In the genomic region with DNA sequence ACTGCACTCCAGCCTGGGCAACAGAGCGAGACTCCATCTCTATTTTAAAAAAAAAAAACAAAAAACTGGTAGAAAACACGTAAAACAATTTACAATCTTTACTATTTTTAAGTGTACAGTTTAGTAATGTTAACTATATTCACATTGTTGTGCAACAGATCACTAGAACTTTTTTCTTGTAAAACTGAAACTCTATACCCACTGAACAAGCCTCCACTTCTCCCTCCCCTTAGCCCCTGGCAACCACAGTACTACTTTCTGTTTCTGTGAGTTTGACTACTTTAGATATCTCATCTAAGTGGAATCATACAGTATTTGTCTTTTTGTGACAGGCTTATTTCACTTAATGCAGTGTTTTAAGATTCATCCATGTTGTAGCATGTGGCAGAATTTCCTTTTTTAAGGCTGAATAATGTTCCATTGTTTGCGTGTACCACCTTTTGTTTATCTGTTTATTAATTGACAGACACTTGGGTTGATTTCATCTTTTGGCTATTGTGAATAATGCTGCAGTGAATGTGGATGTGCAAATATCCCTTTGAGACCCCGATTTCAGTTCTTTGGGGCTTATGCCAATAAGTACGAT, we compare ENCODE assay signal across 9 cellular contexts. TPM values are rescaled to one million over a fixed set of nuclear protein-coding genes. Genes with fewer than 3 reads are reported as not detected.
A peak's percentile ranks its signal among the peaks of the same experiment; 100 is the strongest.
DNase-seq lines count a peak whose midpoint lies in the region; ATAC-seq and TF ChIP-seq lines count a peak whose summit lies in the region.
"Had no signal": no experiment of that assay in that cellular context is flagged by ENCODE, and none has a peak within 500 bp of the region (broad histone marks: within the 10 kb centered on the region; RNA-seq: fewer than 3 reads in every experiment).

No MANE protein-coding gene starts in this region.

- H3K4me3 Mint-ChIP-seq in activated CD8-positive, alpha-beta T cell treated with anti-CD3 and anti-CD28 coated beads, Interleukin-2, amount 10 ng/mL, durations not matched to agents 7 days and 5 days: peak overlapping the region; percentile 52
- no peak overlapping the region for H3K4me3 Mint-ChIP-seq in MCF 10A (ENCODE audit: unreplicated experiment)

- no peaks in the 10 kb centered on the region for H3K9me3 Mint-ChIP-seq in activated CD8-positive, alpha-beta T cell treated with anti-CD3 and anti-CD28 coated beads, Interleukin-2, amount 10 ng/mL, durations not matched to agents 7 days and 5 days (ENCODE audit: insufficient read depth)
- no peaks in the 10 kb centered on the region for H3K9me3 Mint-ChIP-seq in MCF 10A (ENCODE audit: unreplicated experiment)

- no peak overlapping the region for H3K27ac ChIP-seq in smooth muscle cell (ENCODE audit: low read depth)
- H3K27ac ChIP-seq: GM23248 had no signal

- no peak overlapping the region for H3K4me2 ChIP-seq in smooth muscle cell

- no peaks in the 10 kb centered on the region for H3K36me3 ChIP-seq in smooth muscle cell (ENCODE audit: low read depth)

- H3K27ac Mint-ChIP-seq in activated CD8-positive, alpha-beta T cell treated with anti-CD3 and anti-CD28 coated beads, Interleukin-2, amount 10 ng/mL, durations not matched to agents 7 days and 5 days: peak overlapping the region; percentile 86
- H3K27ac Mint-ChIP-seq in MCF 10A (ENCODE audit: low read depth, unreplicated experiment): no peak overlapping the region

- H3K27me3 Mint-ChIP-seq in activated CD8-positive, alpha-beta T cell treated with anti-CD3 and anti-CD28 coated beads, Interleukin-2, amount 10 ng/mL, durations not matched to agents 7 days and 5 days (ENCODE audit: low read depth): no peaks in the 10 kb centered on the region
- H3K27me3 Mint-ChIP-seq in MCF 10A (ENCODE audit: insufficient read depth, unreplicated experiment): no peaks in the 10 kb centered on the region

- no TSS peak for BruUV-seq in MCF 10A (replicated peaks; lab: Mats Ljungman, UMichigan)

- H3K4me3 ChIP-seq in smooth muscle cell: no peak overlapping the region
- H3K4me3 ChIP-seq: GM23248 had no signal

- CTCF ChIA-PET in activated CD8-positive, alpha-beta T cell treated with anti-CD3 and anti-CD28 coated beads, Interleukin-2, amount 10 ng/mL, durations not matched to agents 7 days and 5 days (lab: Charles Lee): no interaction called here
- CTCF ChIA-PET in MCF 10A (lab: Yijun Ruan, JAX): interaction anchor here (0.7 kb wide), 1 partner anchor 41 kb away, joined by 4 read pairs; no protein-coding TSS in a partner anchor

- peak; percentile 33 for DNase-seq in activated naive CD4-positive, alpha-beta T cell treated with Interleukin-2 at 50 U/mL for 16 hours
- DNase-seq in activated naive CD4-positive, alpha-beta T cell (lab: John Stamatoyannopoulos, UW): no peak
- DNase-seq in activated CD8-positive, alpha-beta T cell treated with anti-CD3 and anti-CD28 coated beads, Interleukin-2, amount 10 ng/mL, durations not matched to agents 7 days and 5 days: peak; percentile 55
- no peak for DNase-seq in stimulated activated naive CD8-positive, alpha-beta T cell treated with anti-CD3 and anti-CD28 coated beads, Interleukin-15, Interleukin-2, amounts not matched to agents 100 U/mL and 50 U/mL, for 24 hours
- DNase-seq in MCF 10A (ENCODE audit: unreplicated experiment) (no peak), NCI-H128 (lab: John Stamatoyannopoulos, UW; ENCODE audit: unreplicated experiment) (no peak), smooth muscle cell (lab: John Stamatoyannopoulos, UW; ENCODE audit: unreplicated experiment) (no peak)
- DNase-seq: GM23248 had no signal

- peaks cover 28% of the 10 kb centered on the region for H3K4me1 Mint-ChIP-seq in activated CD8-positive, alpha-beta T cell treated with anti-CD3 and anti-CD28 coated beads, Interleukin-2, amount 10 ng/mL, durations not matched to agents 7 days and 5 days (ENCODE audit: low read depth)
- peaks cover 6% of the 10 kb centered on the region for H3K4me1 Mint-ChIP-seq in MCF 10A (ENCODE audit: insufficient read depth, unreplicated experiment)

- intact Hi-C loops in MCF 10A (cut with micrococcal nuclease): no loop called here

- peaks cover 3% of the 10 kb centered on the region for H3K79me2 ChIP-seq in smooth muscle cell (ENCODE audit: low read depth)

- H3K9ac ChIP-seq in smooth muscle cell (ENCODE audit: low read depth): no peak overlapping the region
- H3K9ac ChIP-seq: GM23248 had no signal

- peak; percentile 93 for ATAC-seq in HG02981 (IDR thresholded peaks at IDR 0.05; ENCODE audit: unreplicated experiment)
- ATAC-seq in activated CD8-positive, alpha-beta T cell treated with anti-CD3 and anti-CD28 coated beads, Interleukin-2, amount 10 ng/mL, durations not matched to agents 7 days and 5 days: peak; percentile 94
- peak; percentile 95 for ATAC-seq in stimulated activated naive CD8-positive, alpha-beta T cell treated with anti-CD3 and anti-CD28 coated beads, Interleukin-15, Interleukin-2, amounts not matched to agents 100 U/mL and 50 U/mL, for 24 hours

- POLR2A ChIA-PET in activated CD8-positive, alpha-beta T cell treated with anti-CD3 and anti-CD28 coated beads, Interleukin-2, amount 10 ng/mL, durations not matched to agents 7 days and 5 days (lab: Charles Lee): interaction anchor here (3.1 kb wide), 1 partner anchor 10 kb away, joined by 11 read pairs; no protein-coding TSS in a partner anchor
- POLR2A ChIA-PET in MCF 10A (lab: Yijun Ruan, JAX): no interaction called here

- 99% methylated on average over 5 of the region's 5 CpGs for WGBS in smooth muscle cell (ENCODE audit: low lambda C conversion rate)

- no peaks in the 10 kb centered on the region for H3K9me3 ChIP-seq in smooth muscle cell (replicated peaks; ENCODE audit: low read depth)

- no peaks in the 10 kb centered on the region for H3K27me3 ChIP-seq in smooth muscle cell (ENCODE audit: low read depth)

- no peaks in the 10 kb centered on the region for H3K4me1 ChIP-seq in smooth muscle cell (ENCODE audit: low read depth)

- no peaks in the 10 kb centered on the region for H3F3A ChIP-seq in smooth muscle cell (ENCODE audit: low read depth)

- no peak overlapping the region for H2AFZ ChIP-seq in smooth muscle cell (ENCODE audit: low read depth)
- H2AFZ ChIP-seq: GM23248 had no signal

- H4K20me1 ChIP-seq in smooth muscle cell (ENCODE audit: low read depth): peaks cover 49% of the 10 kb centered on the region

- H3K36me3 Mint-ChIP-seq in activated CD8-positive, alpha-beta T cell treated with anti-CD3 and anti-CD28 coated beads, Interleukin-2, amount 10 ng/mL, durations not matched to agents 7 days and 5 days (ENCODE audit: low read depth): peaks cover 69% of the 10 kb centered on the region
- H3K36me3 Mint-ChIP-seq in MCF 10A (ENCODE audit: insufficient read depth, unreplicated experiment): peaks cover 97% of the 10 kb centered on the region

- no peak for TF ChIP-seq CTCF in MCF 10A (IDR thresholded peaks at IDR 0.05; ENCODE audit: unreplicated experiment)
- TF ChIP-seq CTCF in smooth muscle cell (IDR thresholded peaks at IDR 0.05; ENCODE audit: borderline replicate concordance, insufficient read depth, poor library complexity, severe bottlenecking): no peak

RNA-seq across cellular contexts. Expression of a gene that starts 10.9 kb away (rescaled TPM):
- total RNA-seq in activated CD8-positive, alpha-beta T cell treated with anti-CD3 and anti-CD28 coated beads, Interleukin-2, amount 10 ng/mL, durations not matched to agents 7 days and 5 days: 100 to 1,000 TPM; 164 to 171 TPM
- total RNA-seq in MCF 10A (2022) (62.8 and 78.3 TPM in 2 replicates), smooth muscle cell (60.1 and 64.4 TPM in 2 replicates)
- 96.0 and 104 TPM in 2 replicates for polyA plus RNA-seq in smooth muscle cell

RNA-seq across cellular contexts. Expression of a gene that starts 23.0 kb away (rescaled TPM):
- 10 to 100 TPM; 26.7 to 27.5 TPM for total RNA-seq in activated CD8-positive, alpha-beta T cell treated with anti-CD3 and anti-CD28 coated beads, Interleukin-2, amount 10 ng/mL, durations not matched to agents 7 days and 5 days
- 18.7 and 23.7 TPM in 2 replicates for total RNA-seq in MCF 10A (2022)
- total RNA-seq in smooth muscle cell: 31.4 and 62.4 TPM in 2 replicates
- polyA plus RNA-seq in smooth muscle cell: 25.0 and 26.3 TPM in 2 replicates

RNA-seq across cellular contexts. Expression of a gene that starts 32.2 kb away (rescaled TPM):
- total RNA-seq in activated CD8-positive, alpha-beta T cell treated with anti-CD3 and anti-CD28 coated beads, Interleukin-2, amount 10 ng/mL, durations not matched to agents 7 days and 5 days: 10 to 100 TPM; 11.7 to 12.6 TPM
- 17.8 and 20.0 TPM in 2 replicates for total RNA-seq in MCF 10A (2022)
- total RNA-seq in smooth muscle cell: 8.1 and 8.4 TPM in 2 replicates
- polyA plus RNA-seq in smooth muscle cell: 13.7 and 19.2 TPM in 2 replicates

RNA-seq across cellular contexts. Expression of a gene that starts 39.4 kb away (rescaled TPM):
- 1 to 10 TPM; 2.0 to 2.1 TPM for total RNA-seq in activated CD8-positive, alpha-beta T cell treated with anti-CD3 and anti-CD28 coated beads, Interleukin-2, amount 10 ng/mL, durations not matched to agents 7 days and 5 days
- 58.7 and 67.0 TPM in 2 replicates for total RNA-seq in MCF 10A (2022)
- 24.8 and 27.3 TPM in 2 replicates for total RNA-seq in smooth muscle cell
- polyA plus RNA-seq in smooth muscle cell: 55.7 and 85.9 TPM in 2 replicates

RNA-seq across cellular contexts. Expression of a gene that starts 44.3 kb away (rescaled TPM):
- 10 to 100 TPM; 96.3 to 98.4 TPM for total RNA-seq in activated CD8-positive, alpha-beta T cell treated with anti-CD3 and anti-CD28 coated beads, Interleukin-2, amount 10 ng/mL, durations not matched to agents 7 days and 5 days
- total RNA-seq in MCF 10A (2022) (23.4 and 24.8 TPM in 2 replicates), smooth muscle cell (24.2 and 27.7 TPM in 2 replicates)
- polyA plus RNA-seq in smooth muscle cell: 13.1 and 15.0 TPM in 2 replicates

Comparison
In these comparisons a context has a peak if more than half of its experiments do, and no peak if none do; other contexts are left out.
1. DNase-seq: peak in activated naive CD4-positive, alpha-beta T cell treated with Interleukin-2 at 50 U/mL for 16 hours (single experiment) and activated CD8-positive, alpha-beta T cell treated with anti-CD3 and anti-CD28 coated beads, Interleukin-2, amount 10 ng/mL, durations not matched to agents 7 days and 5 days (single experiment); none in activated naive CD4-positive, alpha-beta T cell (0 of 4), stimulated activated naive CD8-positive, alpha-beta T cell treated with anti-CD3 and anti-CD28 coated beads, Interleukin-15, Interleukin-2, amounts not matched to agents 100 U/mL and 50 U/mL, for 24 hours (single experiment), MCF 10A (single experiment), NCI-H128 (single experiment) and smooth muscle cell (single experiment).
2. Peak in every context shown above with its lines, with median percentiles within 50 percentile points of each other: ATAC-seq.